ENCODE assay signal across 2 cellular contexts in the genomic region with DNA sequence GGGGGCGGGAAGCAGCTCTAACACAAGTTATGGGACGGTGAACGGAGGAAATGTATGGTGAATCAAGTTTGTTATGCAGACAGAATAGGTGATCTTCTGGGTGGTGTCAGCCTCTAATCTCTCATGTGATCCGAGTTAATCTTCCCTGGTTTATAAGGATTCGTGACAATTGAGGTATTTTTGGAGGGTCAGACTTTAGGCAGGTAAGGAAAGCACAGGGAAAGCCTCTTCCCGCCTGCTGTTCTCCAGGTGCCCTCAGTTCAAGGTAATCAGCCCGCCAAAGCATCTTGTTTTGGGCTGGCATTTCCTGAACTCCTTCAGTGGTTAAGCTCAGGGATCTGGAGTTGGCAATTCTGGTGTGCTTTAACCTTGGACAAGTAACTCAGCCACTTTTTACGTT.
TF ChIP-seq lines count a peak whose summit lies in the region.

No MANE protein-coding gene starts in this region.

TF ChIP-seq in SK-N-SH, 30 proteins besides CTCF, POLR2A, EP300 and RAD21:
- TF ChIP-seq FOXM1 (IDR thresholded peaks at IDR 0.05; ENCODE audit: low read depth) (no peak), RFX5 (IDR thresholded peaks at IDR 0.05; ENCODE audit: low read length) (no peak), TEAD4 (IDR thresholded peaks at IDR 0.05; ENCODE audit: borderline replicate concordance, insufficient read depth) (no peak), RCOR1 (IDR thresholded peaks at IDR 0.05; ENCODE audit: low read length) (no peak), FOXJ3 (CRISPR knock-in tag; IDR thresholded peaks at IDR 0.05) (no peak), GABPA (IDR thresholded peaks at IDR 0.05; ENCODE audit: low read depth) (no peak), EZH2phosphoT487 (IDR thresholded peaks at IDR 0.05; ENCODE audit: borderline replicate concordance, low read depth) (no peak), ZBTB33 (IDR thresholded peaks at IDR 0.05; ENCODE audit: borderline replicate concordance, low read depth) (no peak), TCF12 (IDR thresholded peaks at IDR 0.05) (no peak), SMC3 (IDR thresholded peaks at IDR 0.05; ENCODE audit: low read depth, low read length) (no peak)
- TF ChIP-seq, protein P1, sequence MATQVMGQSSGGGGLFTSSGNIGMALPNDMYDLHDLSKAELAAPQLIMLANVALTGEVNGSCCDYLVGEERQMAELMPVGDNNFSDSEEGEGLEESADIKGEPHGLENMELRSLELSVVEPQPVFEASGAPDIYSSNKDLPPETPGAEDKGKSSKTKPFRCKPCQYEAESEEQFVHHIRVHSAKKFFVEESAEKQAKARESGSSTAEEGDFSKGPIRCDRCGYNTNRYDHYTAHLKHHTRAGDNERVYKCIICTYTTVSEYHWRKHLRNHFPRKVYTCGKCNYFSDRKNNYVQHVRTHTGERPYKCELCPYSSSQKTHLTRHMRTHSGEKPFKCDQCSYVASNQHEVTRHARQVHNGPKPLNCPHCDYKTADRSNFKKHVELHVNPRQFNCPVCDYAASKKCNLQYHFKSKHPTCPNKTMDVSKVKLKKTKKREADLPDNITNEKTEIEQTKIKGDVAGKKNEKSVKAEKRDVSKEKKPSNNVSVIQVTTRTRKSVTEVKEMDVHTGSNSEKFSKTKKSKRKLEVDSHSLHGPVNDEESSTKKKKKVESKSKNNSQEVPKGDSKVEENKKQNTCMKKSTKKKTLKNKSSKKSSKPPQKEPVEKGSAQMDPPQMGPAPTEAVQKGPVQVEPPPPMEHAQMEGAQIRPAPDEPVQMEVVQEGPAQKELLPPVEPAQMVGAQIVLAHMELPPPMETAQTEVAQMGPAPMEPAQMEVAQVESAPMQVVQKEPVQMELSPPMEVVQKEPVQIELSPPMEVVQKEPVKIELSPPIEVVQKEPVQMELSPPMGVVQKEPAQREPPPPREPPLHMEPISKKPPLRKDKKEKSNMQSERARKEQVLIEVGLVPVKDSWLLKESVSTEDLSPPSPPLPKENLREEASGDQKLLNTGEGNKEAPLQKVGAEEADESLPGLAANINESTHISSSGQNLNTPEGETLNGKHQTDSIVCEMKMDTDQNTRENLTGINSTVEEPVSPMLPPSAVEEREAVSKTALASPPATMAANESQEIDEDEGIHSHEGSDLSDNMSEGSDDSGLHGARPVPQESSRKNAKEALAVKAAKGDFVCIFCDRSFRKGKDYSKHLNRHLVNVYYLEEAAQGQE (IDR thresholded peaks at IDR 0.05; ENCODE audit: low read depth, low read length) = no peak

TF ChIP-seq in SK-N-SH treated with all-trans-retinoic acid at 6 μM for 48 hours, 23 proteins besides CTCF, POLR2A, EP300 and RAD21:
- no peak for TF ChIP-seq SNAI2 (CRISPR knock-in tag; IDR thresholded peaks at IDR 0.05)
- TF ChIP-seq ARNTL (CRISPR knock-in tag; IDR thresholded peaks at IDR 0.05; ENCODE audit: borderline replicate concordance, low read depth) = no peak
- TF ChIP-seq ZFP30 (CRISPR knock-in tag; IDR thresholded peaks at IDR 0.05) = no peak
- no peak for TF ChIP-seq ZNF70 (CRISPR knock-in tag; IDR thresholded peaks at IDR 0.05)
- no peak for TF ChIP-seq GLIS3 (CRISPR knock-in tag; IDR thresholded peaks at IDR 0.05)
- no peak for TF ChIP-seq RARB (CRISPR knock-in tag; IDR thresholded peaks at IDR 0.05)
